ENCODE assay signal across 27 cellular contexts in genomic region chr7:134500982-134501381, GRCh38. TPM values are rescaled to one million over a fixed set of nuclear protein-coding genes. Genes with fewer than 3 reads are reported as not detected.
"Had no signal": no experiment of that assay in that cellular context is flagged by ENCODE, and none has a peak within 500 bp of the region (broad histone marks: within the 10 kb centered on the region; RNA-seq: fewer than 3 reads in every experiment).

No MANE protein-coding gene starts in this region.

- DNase-seq: IMR-90; Karpas-422; KG1; MG63; NCI-H1092 treated with DMSO at 0.1 percent for 48 hours; NCI-H1417; NCI-H1436 treated with DMSO at 0.1 percent for 48 hours; NCI-H1694; NCI-H187 treated with DMSO at 0.1 percent for 48 hours; NCI-H2029 treated with DMSO at 0.1 percent for 48 hours; NCI-H2171 treated with DMSO at 0.1 percent for 48 hours; NCI-H345; NCI-H446 treated with DMSO at 0.1 percent for 48 hours; NCI-H524; NCI-H526 treated with DMSO at 0.1 percent for 48 hours; NCI-H748 treated with DMSO at 0.1 percent for 48 hours; NK-92 treated with Interleukin-12 subunit alpha and Interleukin-12 subunit beta, amount 100 ng/mL, for 24 hours; PC-3; SHP77; SK-N-SH; SW 1271; T-cell had no signal

- H3K9me3 ChIP-seq: MG63, SK-N-SH had no signal

- H3K36me3 Mint-ChIP-seq: T-cell had no signal

- H3K9ac ChIP-seq: SK-N-SH had no signal

- H3K4me1 Mint-ChIP-seq: T-cell had no signal

- H3K27ac ChIP-seq: RWPE1 had no signal

- H3K4me3 Mint-ChIP-seq: T-cell had no signal

- H3K4me3 ChIP-seq: MG63 had no signal

- H3K36me3 ChIP-seq: MG63 had no signal

- H3K4me2 ChIP-seq: SK-N-SH had no signal

- FAIRE-seq: HepG2 had no signal

- ATAC-seq: HepG2, Panc1, PC-3, T-cell had no signal

- H3K9me3 Mint-ChIP-seq: T-cell had no signal

- H3K27ac Mint-ChIP-seq: T-cell had no signal

- H3K27me3 ChIP-seq: MG63 had no signal

RNA-seq across cellular contexts. Expression of gene AKR1B10, which starts 26.4 kb away (rescaled TPM):
- total RNA-seq: OCI-LY7 had no signal

RNA-seq across cellular contexts. Expression of gene AKR1B15, which starts 47.9 kb away (rescaled TPM):
- total RNA-seq: HT1080, IMR-90, OCI-LY7, T-cell had no signal
- polyA plus RNA-seq: HepG2, IMR-90, SK-N-SH had no signal
